ENCODE assay signal across 2 cellular contexts in genomic region chr11:44572884-44573283, GRCh38.
A peak's percentile ranks its signal among the peaks of the same experiment; 100 is the strongest.
TF ChIP-seq lines count a peak whose summit lies in the region.

No MANE protein-coding gene starts in this region.

TF ChIP-seq in GM23338, 12 proteins besides CTCF, POLR2A, EP300 and RAD21:
- TF ChIP-seq CREB1 (CRISPR knock-in tag; IDR thresholded peaks at IDR 0.05; ENCODE audit: low read depth) (peak; percentile 42), ETS1 (IDR thresholded peaks at IDR 0.05) (no peak)

TF ChIP-seq in GM12891, 5 proteins besides CTCF, POLR2A, EP300 and RAD21:
- TF ChIP-seq PAX5 (IDR thresholded peaks at IDR 0.05; ENCODE audit: insufficient read depth, low read length, severe bottlenecking) (no peak), POLR2AphosphoS5 (IDR thresholded peaks at IDR 0.05; ENCODE audit: low read depth, low read length) (no peak), TAF1 (IDR thresholded peaks at IDR 0.05; ENCODE audit: low read depth, low read length) (no peak), SPI1 (IDR thresholded peaks at IDR 0.05; ENCODE audit: low read depth, low read length) (no peak), POU2F2 (IDR thresholded peaks at IDR 0.05; ENCODE audit: low read depth, low read length) (no peak)
